In genomic region chr5:5765066-5765465, GRCh38 we compare ENCODE assay signal across 23 cellular contexts.
A peak's percentile ranks its signal among the peaks of the same experiment; 100 is the strongest.
DNase-seq lines count a peak whose midpoint lies in the region; ATAC-seq, FAIRE-seq and TF ChIP-seq lines count a peak whose summit lies in the region.
"Had no signal": no experiment of that assay in that cellular context is flagged by ENCODE, and none has a peak within 500 bp of the region (broad histone marks: within the 10 kb centered on the region; RNA-seq: fewer than 3 reads in every experiment).

No MANE protein-coding gene starts in this region.

- no peak for TF ChIP-seq RAD21 in H1 (IDR thresholded peaks at IDR 0.05 in 1 of 2, conservative IDR thresholded peaks at IDR 0.05 in 1 of 2; ENCODE audit: low read depth in 2 of 2, low read length in 2 of 2)

- DNase-seq in H1 (ENCODE audit: low read depth in 1 of 2, low spot score in 2 of 2) = no peak
- DNase-seq in DMS79 treated with DMSO at 0.1 percent for 48 hours (lab: John Stamatoyannopoulos, UW) = no peak
- no peak for DNase-seq in MCF 10A (ENCODE audit: unreplicated experiment)
- DNase-seq in cerebellar cortex (ENCODE audit: low spot score) = no peak
- DNase-seq: 8988T; ACHN; BE2C; C1 segment of cervical spinal cord; CD4-positive, alpha-beta memory T cell; CD4-positive, CD25-positive, alpha-beta regulatory T cell; CD8-positive, alpha-beta memory T cell; COR-L47; DMS 273 treated with DMSO at 0.1 percent for 48 hours; DMS153; DMS53; DMS79; GF-D8 had no signal

- intact Hi-C loops in MCF 10A (cut with micrococcal nuclease) = no loop called here

- no peak overlapping the region for H3K23ac ChIP-seq in H1 (ENCODE audit: insufficient read length)

- H3K9ac ChIP-seq in H1 (replicated peaks in 1 of 4; ENCODE audit: extremely low read depth in 1 of 4, low read depth in 3 of 4, low read length in 3 of 4) = no peak overlapping the region
- H3K9ac ChIP-seq: BLaER1 had no signal

- CTCF ChIA-PET in H1 (lab: Charles Lee; ENCODE audit: partially characterized antibody) (interaction anchor here (1.6 kb wide), 1 partner anchor 116 kb away, joined by 5 read pairs; no protein-coding TSS in a partner anchor), MCF 10A (lab: Yijun Ruan, JAX) (no interaction called here)

- no peak overlapping the region for H3K4me2 ChIP-seq in H1 (ENCODE audit: insufficient read depth in 1 of 2, low read depth in 2 of 2, low read length in 2 of 2)
- H3K4me2 ChIP-seq: BLaER1 had no signal

- H3K27me3 ChIP-seq in H1 (replicated peaks in 1 of 4; ENCODE audit: control insufficient read depth in 3 of 4, extremely low read depth in 1 of 4, insufficient read depth in 3 of 4, low read length in 3 of 4) = no peaks in the 10 kb centered on the region
- H3K27me3 ChIP-seq: BE2C, BLaER1 had no signal

- no peak for TF ChIP-seq CTCF in H1 (IDR thresholded peaks at IDR 0.05; ENCODE audit: control extremely low read depth in 1 of 3, insufficient read depth in 1 of 3, low read depth in 1 of 3, low read length in 3 of 3)
- no peak for TF ChIP-seq CTCF in MCF 10A (IDR thresholded peaks at IDR 0.05; ENCODE audit: unreplicated experiment)

- no peak overlapping the region for H4K8ac ChIP-seq in H1 (ENCODE audit: extremely low read depth, insufficient read depth, low read length)

- H3K4me3 ChIP-seq in H1 (ENCODE audit: extremely low read depth in 1 of 4, insufficient read depth in 2 of 4, low read depth in 3 of 4, low read length in 4 of 4) = no peak overlapping the region
- H3K4me3 ChIP-seq: BLaER1 had no signal

- H3K27me3 Mint-ChIP-seq in stimulated activated memory B cell treated with anti-CD40 and anti-IgM and Interleukin-4, amounts not matched to agents 10 μg/mL and 1 μg/mL and 100 μg/mL, for 72 hours = no peaks in the 10 kb centered on the region
- no peaks in the 10 kb centered on the region for H3K27me3 Mint-ChIP-seq in MCF 10A (ENCODE audit: insufficient read depth, unreplicated experiment)
- H3K27me3 Mint-ChIP-seq: CD4-positive, CD25-positive, alpha-beta regulatory T cell had no signal

- peak overlapping the region; percentile 14 for H3K27ac Mint-ChIP-seq in stimulated activated memory B cell treated with anti-CD40 and anti-IgM and Interleukin-4, amounts not matched to agents 10 μg/mL and 1 μg/mL and 100 μg/mL, for 72 hours
- H3K27ac Mint-ChIP-seq in MCF 10A (ENCODE audit: low read depth, unreplicated experiment) = no peak overlapping the region
- H3K27ac Mint-ChIP-seq: CD4-positive, CD25-positive, alpha-beta regulatory T cell; CD8-positive, alpha-beta memory T cell had no signal

- no peaks in the 10 kb centered on the region for H3K23me2 ChIP-seq in H1 (ENCODE audit: low read depth, low read length)

- H3K36me3 Mint-ChIP-seq in stimulated activated memory B cell treated with anti-CD40 and anti-IgM and Interleukin-4, amounts not matched to agents 10 μg/mL and 1 μg/mL and 100 μg/mL, for 72 hours = no peaks in the 10 kb centered on the region
- H3K36me3 Mint-ChIP-seq in MCF 10A (ENCODE audit: insufficient read depth, unreplicated experiment) = no peaks in the 10 kb centered on the region
- H3K36me3 Mint-ChIP-seq: CD14-positive monocyte; CD4-positive, alpha-beta memory T cell; CD4-positive, CD25-positive, alpha-beta regulatory T cell; CD8-positive, alpha-beta memory T cell had no signal

- no peak for ATAC-seq in stimulated activated memory B cell treated with anti-CD40 and anti-IgM and Interleukin-4, amounts not matched to agents 10 μg/mL and 1 μg/mL and 100 μg/mL, for 72 hours

- H2BK15ac ChIP-seq in H1 (ENCODE audit: low read length) = no peak overlapping the region

- no peak overlapping the region for H3K56ac ChIP-seq in H1 (replicated peaks; ENCODE audit: insufficient read length, low read depth, low read length)

- no peaks in the 10 kb centered on the region for H3K79me1 ChIP-seq in H1 (ENCODE audit: low read depth, low read length)

- POLR2A ChIA-PET in H1 (lab: Charles Lee; ENCODE audit: partially characterized antibody) = no interaction called here
- POLR2A ChIA-PET in MCF 10A (lab: Yijun Ruan, JAX) = no interaction called here

- no peak for TF ChIP-seq EP300 in H1 (IDR thresholded peaks at IDR 0.05; ENCODE audit: borderline replicate concordance in 1 of 2, low read depth in 2 of 2, low read length in 2 of 2)

- no TSS peak for BruUV-seq in MCF 10A (replicated peaks; lab: Mats Ljungman, UMichigan)

- no peak overlapping the region for H3K4ac ChIP-seq in H1 (replicated peaks; ENCODE audit: insufficient read length, low read depth, low read length)

- H3K14ac ChIP-seq in H1 (ENCODE audit: insufficient read length) = no peak overlapping the region

- no peak for TF ChIP-seq POLR2A in H1 (IDR thresholded peaks at IDR 0.05; ENCODE audit: control extremely low read depth in 1 of 2, low read depth in 2 of 2, low read length in 2 of 2)

- H4K20me1 ChIP-seq in H1 (replicated peaks in 1 of 2; ENCODE audit: control insufficient read depth in 1 of 2, insufficient read depth in 2 of 2, low read length in 2 of 2) = no peaks in the 10 kb centered on the region
- H4K20me1 ChIP-seq: BLaER1 had no signal

- H2BK20ac ChIP-seq in H1 (ENCODE audit: low read length) = no peak overlapping the region

- 0 out of 7 replicates have a peak, but pooled peaks cover 0 to 2% (median 0%) of the 10 kb centered on the region in 4 experiments for H3K4me1 ChIP-seq in H1 (replicated peaks in 1 of 4; ENCODE audit: control insufficient read depth in 3 of 4, insufficient read depth in 4 of 4, low read length in 3 of 4)
- H3K4me1 ChIP-seq: BLaER1 had no signal

- peaks cover 3% of the 10 kb centered on the region for H3K9me3 Mint-ChIP-seq in stimulated activated memory B cell treated with anti-CD40 and anti-IgM and Interleukin-4, amounts not matched to agents 10 μg/mL and 1 μg/mL and 100 μg/mL, for 72 hours
- H3K9me3 Mint-ChIP-seq in MCF 10A (ENCODE audit: unreplicated experiment) = no peaks in the 10 kb centered on the region

- WGBS in H1 (ENCODE audit: extremely low coverage in 1 of 2, insufficient coverage in 1 of 2, insufficient read length in 1 of 2, insufficient replicate concordance in 2 of 2, low coverage in 1 of 2, low lambda C conversion rate in 2 of 2, missing lambda C conversion rate in 1 of 2), 2 experiments = 98% methylated on average over 3 of the region's 3 CpGs; no CpG with 5 or more reads in 1 of the 2 experiments

- peaks cover 14% of the 10 kb centered on the region for H3K4me1 Mint-ChIP-seq in stimulated activated memory B cell treated with anti-CD40 and anti-IgM and Interleukin-4, amounts not matched to agents 10 μg/mL and 1 μg/mL and 100 μg/mL, for 72 hours
- H3K4me1 Mint-ChIP-seq in MCF 10A (ENCODE audit: insufficient read depth, unreplicated experiment) = no peaks in the 10 kb centered on the region
- H3K4me1 Mint-ChIP-seq: CD14-positive monocyte; CD4-positive, alpha-beta memory T cell; CD8-positive, alpha-beta memory T cell had no signal

- no peak overlapping the region for H2AK5ac ChIP-seq in H1 (ENCODE audit: low read depth, low read length)

- H2BK120ac ChIP-seq in H1 (replicated peaks; ENCODE audit: low read depth, low read length) = no peak overlapping the region

- no peak overlapping the region for H2BK12ac ChIP-seq in H1 (ENCODE audit: low read depth, low read length)

- 0 out of 4 replicates have a peak, but pooled peaks cover 0 to 4% of the 10 kb centered on the region in 2 experiments for H3K9me3 ChIP-seq in H1 (ENCODE audit: insufficient read depth in 2 of 2, low read depth in 1 of 2, low read length in 1 of 2)
- H3K9me3 ChIP-seq: BE2C, BLaER1 had no signal

- FAIRE-seq in H1 (lab: Jason Lieb, UNC) = no peak
- FAIRE-seq: A204.1, G401.6, GM12891 had no signal

- H2BK5ac ChIP-seq in H1 (ENCODE audit: low read depth, low read length) = no peak overlapping the region

- no peak overlapping the region for H3K27ac ChIP-seq in H1 (ENCODE audit: low read depth, low read length)
- H3K27ac ChIP-seq: BLaER1 had no signal

- no peak overlapping the region for H3K18ac ChIP-seq in H1 (ENCODE audit: extremely low read depth, low read length)

- H4K5ac ChIP-seq in H1 (ENCODE audit: insufficient read length, low read depth, low read length) = no peak overlapping the region

- H3K4me3 Mint-ChIP-seq in stimulated activated memory B cell treated with anti-CD40 and anti-IgM and Interleukin-4, amounts not matched to agents 10 μg/mL and 1 μg/mL and 100 μg/mL, for 72 hours = no peak overlapping the region
- H3K4me3 Mint-ChIP-seq in MCF 10A (ENCODE audit: unreplicated experiment) = no peak overlapping the region
- H3K4me3 Mint-ChIP-seq: CD14-positive monocyte; CD4-positive, alpha-beta memory T cell; CD4-positive, CD25-positive, alpha-beta regulatory T cell; CD8-positive, alpha-beta memory T cell had no signal

- no peak overlapping the region for H2AFZ ChIP-seq in H1 (ENCODE audit: low read length)

- H4K91ac ChIP-seq in H1 (replicated peaks; ENCODE audit: insufficient read length, low read length) = peak overlapping the region; percentile 51

- H3K36me3 ChIP-seq in H1 (ENCODE audit: control insufficient read depth in 2 of 4, insufficient read depth in 4 of 4, low read length in 3 of 4) = no peaks in the 10 kb centered on the region
- H3K36me3 ChIP-seq: BE2C, BLaER1 had no signal

- no peaks in the 10 kb centered on the region for H3K79me2 ChIP-seq in H1 (ENCODE audit: control insufficient read depth in 1 of 2, insufficient read depth in 2 of 2, low read length in 2 of 2)

TF ChIP-seq in H1, 55 proteins besides CTCF, POLR2A, EP300 and RAD21:
- no peak for TF ChIP-seq EGR1 (IDR thresholded peaks at IDR 0.05; ENCODE audit: borderline replicate concordance, low read depth, low read length)
- TF ChIP-seq SAP30 (IDR thresholded peaks at IDR 0.05; ENCODE audit: insufficient read depth, insufficient replicate concordance, low read length) = no peak
